Comparison of ENCODE assay signal across 8 cellular contexts in the genomic region with DNA sequence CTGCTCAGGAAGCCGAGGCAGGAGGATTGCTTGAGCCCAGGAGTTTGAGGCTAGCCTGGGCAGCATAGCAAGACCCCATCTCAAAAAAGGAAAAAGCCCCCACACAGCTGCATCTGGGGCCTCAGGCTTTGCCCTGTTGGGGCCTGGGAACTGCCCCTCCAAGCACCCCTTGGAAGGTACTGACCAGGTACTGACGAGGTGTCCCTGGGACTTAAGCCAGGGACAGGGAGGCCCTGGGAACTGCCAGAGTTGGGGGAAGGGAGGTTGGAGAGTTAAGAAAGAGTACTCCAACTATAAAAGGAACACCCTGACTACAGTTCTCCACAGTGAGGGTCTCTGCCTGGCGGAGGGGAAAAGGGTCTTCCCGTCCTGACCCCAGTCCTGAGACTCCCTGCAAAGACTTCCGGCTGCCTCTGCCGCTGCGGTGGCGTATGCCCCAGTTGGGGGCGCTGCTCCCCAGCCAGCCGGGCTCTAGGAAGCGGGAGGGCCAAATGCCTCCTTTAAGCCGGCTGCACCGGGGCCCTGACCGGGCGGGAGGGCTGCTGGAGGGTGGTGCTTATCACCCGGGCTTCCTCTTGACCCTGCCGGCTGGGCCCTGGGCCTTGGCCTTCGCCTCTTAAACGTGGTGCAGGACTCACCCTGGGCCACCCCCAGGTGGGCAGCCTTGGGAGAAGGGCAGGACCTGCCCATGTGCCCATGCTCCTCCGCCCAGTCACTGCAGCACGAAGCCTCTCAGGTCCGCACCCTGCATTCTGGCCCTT. TPM values are rescaled to one million over a fixed set of nuclear protein-coding genes. Genes with fewer than 3 reads are reported as not detected.
DNase-seq lines count a peak whose midpoint lies in the region; ATAC-seq lines count a peak whose summit lies in the region.

No MANE protein-coding gene starts in this region.

- DNase-seq in activated CD4-positive, CD25-positive, alpha-beta regulatory T cell treated with anti-CD3 and anti-CD28 coated beads, Interleukin-2, amount 50 U/mL, for 72 hours: no peak
- DNase-seq in NCI-H774 (lab: John Stamatoyannopoulos, UW) (peak; percentile 17), globus pallidus (ENCODE audit: low spot score) (peak; percentile 7), posterior vena cava (ENCODE audit: low spot score) (peak; percentile 87), NK-92 (lab: John Stamatoyannopoulos, UW; ENCODE audit: unreplicated experiment) (no peak)
- DNase-seq in activated T-cell treated with anti-CD3 and anti-CD28 coated beads, Interleukin-2, amount 50 U/mL, for 1 hour: peak; percentile 60

- ATAC-seq in activated CD4-positive, CD25-positive, alpha-beta regulatory T cell treated with anti-CD3 and anti-CD28 coated beads, Interleukin-2, amount 50 U/mL, for 24 hours: peak; percentile 25 to 56
- no peak for ATAC-seq in HG03378 (IDR thresholded peaks at IDR 0.05; ENCODE audit: unreplicated experiment)

- intact Hi-C loops in posterior vena cava (cut with DNase I): no loop called here

RNA-seq across cellular contexts. Expression of a gene that starts 12.8 kb away (rescaled TPM):
- 1 to 10 TPM in 1 of 2 donors, under 1 TPM in 1; 0.24 to 1.4 TPM for total RNA-seq in posterior vena cava

RNA-seq across cellular contexts. Expression of a gene that starts 25.2 kb away (rescaled TPM):
- 1 to 10 TPM in 1 of 2 donors, under 1 TPM in 1; 0.19 to 1.0 TPM for total RNA-seq in posterior vena cava

RNA-seq across cellular contexts. Expression of a gene that starts 32.2 kb away (rescaled TPM):
- under 1 TPM; 0.32 to 0.52 TPM for total RNA-seq in posterior vena cava

RNA-seq across cellular contexts. Expression of a gene that starts 32.9 kb away (rescaled TPM):
- 10 to 100 TPM; 20.1 to 27.4 TPM for total RNA-seq in posterior vena cava

RNA-seq across cellular contexts. Expression of a gene that starts 38.0 kb away (rescaled TPM):
- total RNA-seq in posterior vena cava: 10 to 100 TPM; 15.3 to 16.8 TPM

Comparison
In these comparisons a context has a peak if more than half of its experiments do, and no peak if none do; other contexts are left out.
1. DNase-seq: peak in NCI-H774 (single experiment), activated T-cell treated with anti-CD3 and anti-CD28 coated beads, Interleukin-2, amount 50 U/mL, for 1 hour (single experiment), globus pallidus (single experiment) and posterior vena cava (single experiment); none in activated CD4-positive, CD25-positive, alpha-beta regulatory T cell treated with anti-CD3 and anti-CD28 coated beads, Interleukin-2, amount 50 U/mL, for 72 hours (single experiment) and NK-92 (single experiment).